34 cellular contexts compared by ENCODE assay signal in genomic region chr1:5833911-5834310, GRCh38.
"Had no signal": no experiment of that assay in that cellular context is flagged by ENCODE, and none has a peak within 500 bp of the region (broad histone marks: within the 10 kb centered on the region; RNA-seq: fewer than 3 reads in every experiment).

No MANE protein-coding gene starts in this region.

- H3K4me1 ChIP-seq: adrenal gland had no signal

- H3K9me3 ChIP-seq: adrenal gland, body of pancreas, breast epithelium had no signal

- H3K36me3 ChIP-seq: adrenal gland, brain microvascular endothelial cell, breast epithelium had no signal

- H3K27me3 ChIP-seq: body of pancreas, brain microvascular endothelial cell had no signal

- DNase-seq: activated B cell treated with CpG ODN at 0.5 μM for 24 hours; activated CD4-positive, alpha-beta memory T cell treated with anti-CD3 and anti-CD28 coated beads, Interleukin-2, amount 10 ng/mL, durations not matched to agents 7 days and 5 days; activated CD4-positive, alpha-beta T cell treated with anti-CD3 and anti-CD28 coated beads for 48 hours; activated CD4-positive, alpha-beta T cell treated with anti-CD3 and anti-CD28 coated beads, Interleukin-2, amount 10 ng/mL, durations not matched to agents 7 days and 5 days; activated CD4-positive, alpha-beta T cell treated with anti-CD3 and anti-CD28 coated beads, Interleukin-2, amount 50 U/mL, for 48 hours; activated CD4-positive, CD25-positive, alpha-beta regulatory T cell treated with anti-CD3 and anti-CD28 coated beads, Interleukin-2, amount 50 U/mL, for 72 hours; activated CD8-positive, alpha-beta memory T cell treated with anti-CD3 and anti-CD28 coated beads for 24 hours; activated CD8-positive, alpha-beta memory T cell treated with anti-CD3 and anti-CD28 coated beads, Interleukin-2, amount 10 ng/mL, durations not matched to agents 7 days and 5 days; activated CD8-positive, alpha-beta memory T cell treated with anti-CD3 and anti-CD28 coated beads, Interleukin-2, amount 50 U/mL, for 48 hours; activated CD8-positive, alpha-beta T cell treated with anti-CD3 and anti-CD28 coated beads, Interleukin-2, amount 10 ng/mL, durations not matched to agents 7 days and 5 days; activated effector memory CD4-positive, alpha-beta T cell treated with anti-CD3 and anti-CD28 coated beads, Interleukin-2, amount 50 U/mL, for 16 hours; activated gamma-delta T cell treated with Interleukin-2 at 50 U/mL for 16 hours; activated naive CD4-positive, alpha-beta T cell; activated naive CD4-positive, alpha-beta T cell treated with anti-CD3 and anti-CD28 coated beads for 36 hours; activated naive CD4-positive, alpha-beta T cell treated with anti-CD3 and anti-CD28 coated beads, Interleukin-2, amount 50 U/mL, for 16 hours; activated naive CD8-positive, alpha-beta T cell treated with anti-CD3 and anti-CD28 coated beads for 36 hours; activated T-cell treated with anti-CD3 and anti-CD28 coated beads, Interleukin-2, amount 50 U/mL, for 24 hours; activated T-cell treated with anti-CD3 and anti-CD28 coated beads, Interleukin-2, amount 50 U/mL, for 72 hours; adrenal gland; amniotic stem cell; aorta; body of pancreas; brain microvascular endothelial cell; caudate nucleus; cerebellar nuclear complex; T-helper 1 cell; T-helper 2 cell; T-helper 9 cell had no signal

- FAIRE-seq: astrocyte, TTC549 had no signal

- H3K4me3 ChIP-seq: adrenal gland, body of pancreas, breast epithelium had no signal

- ATAC-seq: activated CD8-positive, alpha-beta memory T cell treated with anti-CD3 and anti-CD28 coated beads, Interleukin-2, amount 10 ng/mL, durations not matched to agents 7 days and 5 days; activated CD8-positive, alpha-beta T cell treated with anti-CD3 and anti-CD28 coated beads, Interleukin-2, amount 10 ng/mL, durations not matched to agents 7 days and 5 days; activated naive CD4-positive, alpha-beta T cell treated with anti-CD3 and anti-CD28 coated beads, Interleukin-2, amount 50 U/mL, for 72 hours; activated T-cell treated with anti-CD3 and anti-CD28 coated beads, Interleukin-2, amount 50 U/mL, for 72 hours; activated T-helper 17 cell treated with anti-CD3 and anti-CD28 coated beads, Interleukin-2, amount 50 U/mL, for 72 hours; body of pancreas had no signal

- H3K27ac ChIP-seq: adrenal gland, body of pancreas, brain microvascular endothelial cell, breast epithelium, VCaP had no signal
